In the genomic region with DNA sequence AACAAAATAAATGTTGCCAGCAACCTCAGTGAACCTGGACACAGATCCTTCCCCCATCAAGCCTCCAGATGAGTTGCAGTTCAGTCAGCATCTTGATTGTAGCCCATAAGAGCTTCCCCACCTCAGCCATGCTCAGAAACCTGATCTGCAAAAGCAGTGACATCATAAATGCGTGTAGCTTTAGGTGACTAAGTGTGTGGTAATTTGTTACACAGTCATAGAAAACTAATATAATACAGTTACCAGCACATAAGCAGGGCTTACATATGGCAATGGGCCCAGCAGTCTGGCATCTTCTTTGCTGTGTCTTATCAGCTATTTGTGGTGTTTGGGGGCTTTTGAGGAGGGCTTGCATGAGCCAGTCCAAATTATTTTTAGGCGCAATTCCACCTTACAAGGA, we compare ENCODE assay signal across 19 cellular contexts.
A peak's percentile ranks its signal among the peaks of the same experiment; 100 is the strongest.
DNase-seq lines count a peak whose midpoint lies in the region; FAIRE-seq and TF ChIP-seq lines count a peak whose summit lies in the region.
"Had no signal": no experiment of that assay in that cellular context is flagged by ENCODE, and none has a peak within 500 bp of the region (broad histone marks: within the 10 kb centered on the region; RNA-seq: fewer than 3 reads in every experiment).

No MANE protein-coding gene starts in this region.

- H3K27me3 ChIP-seq in Peyer's patch = no peaks in the 10 kb centered on the region
- H3K27me3 ChIP-seq: gastroesophageal sphincter, stomach had no signal

- FAIRE-seq in GM19239 (lab: Jason Lieb, UNC) = no peak

- H3K4me3 Mint-ChIP-seq in HFFc6 = no peak overlapping the region
- H3K4me3 Mint-ChIP-seq: brain; natural killer cell treated with Interleukin-12 subunit alpha and Interleukin-12 subunit beta and Interleukin-15 and Interleukin-18, amount 100 ng/mL, for 72 hours; T-helper 1 cell treated with Interleukin-12 subunit alpha and Interleukin-12 subunit beta and Interleukin-4 antibody, amounts not matched to agents 30 μg/mL and 1 μg/mL, for 36 hours had no signal

- H3K36me3 Mint-ChIP-seq in HFFc6 (ENCODE audit: low read depth) = 0 out of 2 replicates have a peak, but pooled peaks cover 9% of the 10 kb centered on the region
- H3K36me3 Mint-ChIP-seq: brain; natural killer cell treated with Interleukin-12 subunit alpha and Interleukin-12 subunit beta and Interleukin-15 and Interleukin-18, amount 100 ng/mL, for 72 hours had no signal

- H3K4me3 ChIP-seq in Peyer's patch = no peak overlapping the region
- H3K4me3 ChIP-seq: gastroesophageal sphincter, lung, stomach had no signal

- in situ Hi-C loops in GM13976 (cut with MboI; ENCODE audit: low sequenced_read_pairs, unreplicated experiment) = no loop called here

- TF ChIP-seq POLR2A in Peyer's patch (IDR thresholded peaks at IDR 0.05) = no peak

- no peaks in the 10 kb centered on the region for H3K36me3 ChIP-seq in Peyer's patch
- H3K36me3 ChIP-seq: gastroesophageal sphincter, stomach had no signal

- no peak for TF ChIP-seq CTCF in AG09319 (IDR thresholded peaks at IDR 0.05; ENCODE audit: low read depth, low read length)
- TF ChIP-seq CTCF in HFFc6 (IDR thresholded peaks at IDR 0.05) = no peak
- no peak for TF ChIP-seq CTCF in GM20000 (IDR thresholded peaks at IDR 0.05; ENCODE audit: extremely low read depth, missing control alignments)
- TF ChIP-seq CTCF in GM13976 (IDR thresholded peaks at IDR 0.05; ENCODE audit: borderline replicate concordance, control extremely low read depth, extremely low read depth, insufficient read depth, missing control alignments) = no peak
- TF ChIP-seq CTCF in Peyer's patch (IDR thresholded peaks at IDR 0.05) = no peak

- H3K9me3 ChIP-seq in Peyer's patch = no peaks in the 10 kb centered on the region
- H3K9me3 ChIP-seq: gastroesophageal sphincter, stomach had no signal

- peaks cover 17% of the 10 kb centered on the region for H3K4me1 Mint-ChIP-seq in HFFc6 (ENCODE audit: low read depth)

- H3K27ac ChIP-seq in Peyer's patch = no peak overlapping the region
- H3K27ac ChIP-seq: gastroesophageal sphincter, stomach had no signal

- H3K4me1 ChIP-seq in Peyer's patch = no peaks in the 10 kb centered on the region
- H3K4me1 ChIP-seq: gastroesophageal sphincter, stomach had no signal

- peak overlapping the region; percentile 27; the same call in 1 of the 2 replicates for H3K27ac Mint-ChIP-seq in HFFc6
- H3K27ac Mint-ChIP-seq: natural killer cell treated with Interleukin-12 subunit alpha and Interleukin-12 subunit beta and Interleukin-15 and Interleukin-18, amount 100 ng/mL, for 72 hours; T-helper 1 cell treated with Interleukin-12 subunit alpha and Interleukin-12 subunit beta and Interleukin-4 antibody, amounts not matched to agents 30 μg/mL and 1 μg/mL, for 36 hours had no signal

- no peaks in the 10 kb centered on the region for H3K9me3 Mint-ChIP-seq in HFFc6

- no peaks in the 10 kb centered on the region for H3K27me3 Mint-ChIP-seq in HFFc6 (ENCODE audit: insufficient read depth)
- H3K27me3 Mint-ChIP-seq: brain; natural killer cell treated with Interleukin-12 subunit alpha and Interleukin-12 subunit beta and Interleukin-15 and Interleukin-18, amount 100 ng/mL, for 72 hours had no signal

- DNase-seq in AG09319 (ENCODE audit: extremely low read depth, low read depth) (peak; percentile 10), HFFc6 (peak; percentile 71), T1000 (lab: John Stamatoyannopoulos, UW) (peak; percentile 14), fibroblast of peridontal ligament (ENCODE audit: extremely low read depth) (peak; percentile 24), GM20000 (ENCODE audit: low spot score) (no peak), GM19239 (ENCODE audit: insufficient read length, low spot score) (no peak), GM13976 (ENCODE audit: low spot score) (no peak), Peyer's patch (no peak)
- DNase-seq: activated CD8-positive, alpha-beta memory T cell treated with anti-CD3 and anti-CD28 coated beads, Interleukin-2, amount 50 U/mL, for 4 hours; activated naive CD4-positive, alpha-beta T cell; Calu3; NCI-H187 treated with DMSO at 0.1 percent for 48 hours; NCI-H774; stomach had no signal

Comparison
In these comparisons a context has a peak if more than half of its experiments do, and no peak if none do; other contexts are left out.
1. DNase-seq: peak in AG09319 (single experiment), HFFc6 (single experiment), T1000 (single experiment) and fibroblast of peridontal ligament (single experiment); none in GM20000 (single experiment), GM19239 (single experiment), GM13976 (single experiment) and Peyer's patch (0 of 3).